12 cellular contexts compared by ENCODE assay signal in genomic region chr5:61052870-61053269, GRCh38.
A peak's percentile ranks its signal among the peaks of the same experiment; 100 is the strongest.
DNase-seq lines count a peak whose midpoint lies in the region; ATAC-seq and TF ChIP-seq lines count a peak whose summit lies in the region.
"Had no signal": no experiment of that assay in that cellular context is flagged by ENCODE, and none has a peak within 500 bp of the region (broad histone marks: within the 10 kb centered on the region; RNA-seq: fewer than 3 reads in every experiment).

No MANE protein-coding gene starts in this region.

- H2AFZ ChIP-seq in PC-3 (ENCODE audit: low read length) (no peak overlapping the region), trophoblast cell (ENCODE audit: insufficient read depth, low read length, poor library complexity) (no peak overlapping the region), GM23338 (no peak overlapping the region)

- no peak overlapping the region for H4K91ac ChIP-seq in trophoblast cell (ENCODE audit: low read depth, low read length)

- POLR2A ChIA-PET in PC-3 (lab: Charles Lee; ENCODE audit: unreplicated experiment): interaction anchor here (0.6 to 0.7 kb wide), 2 partner anchors 11 to 52 kb away, joined by 3 to 5 read pairs; no protein-coding TSS in a partner anchor

- no peak overlapping the region for H3K4ac ChIP-seq in trophoblast cell (ENCODE audit: low read depth, low read length)

- H3K79me1 ChIP-seq in trophoblast cell (ENCODE audit: low read length): no peaks in the 10 kb centered on the region

- H3K27ac ChIP-seq in PC-3 (ENCODE audit: low read length) (peak overlapping the region; percentile 54), trophoblast cell (ENCODE audit: low read depth, low read length) (no peak overlapping the region), GM23338 (ENCODE audit: low read depth) (no peak overlapping the region)
- H3K27ac ChIP-seq: tibial artery had no signal

- H3K27ac Mint-ChIP-seq in GM23338: no peak overlapping the region
- H3K27ac Mint-ChIP-seq: activated naive CD4-positive, alpha-beta T cell treated with anti-CD3 and anti-CD28 coated beads, Interleukin-2, amount 50 U/mL, for 24 hours; natural killer cell; WTC11 had no signal

- H3K4me2 ChIP-seq in PC-3 (ENCODE audit: low read length) (peak overlapping the region; percentile 45), trophoblast cell (ENCODE audit: low read length) (no peak overlapping the region), GM23338 (no peak overlapping the region)

- no peaks in the 10 kb centered on the region for H3K9me3 ChIP-seq in PC-3 (ENCODE audit: low read length)
- no peaks in the 10 kb centered on the region for H3K9me3 ChIP-seq in trophoblast cell (ENCODE audit: insufficient read depth, low read depth, low read length)
- H3K9me3 ChIP-seq: tibial artery had no signal

- no peak overlapping the region for H4K12ac ChIP-seq in trophoblast cell (ENCODE audit: low read depth, low read length)

- H3K9me3 Mint-ChIP-seq in GM23338: no peaks in the 10 kb centered on the region
- H3K9me3 Mint-ChIP-seq: activated naive CD4-positive, alpha-beta T cell treated with anti-CD3 and anti-CD28 coated beads, Interleukin-2, amount 50 U/mL, for 24 hours; natural killer cell; WTC11 had no signal

- peak; percentile 67 for ATAC-seq in PC-3
- no peak for ATAC-seq in GM23338
- ATAC-seq: natural killer cell, WTC11 had no signal

- no peak overlapping the region for H2AK5ac ChIP-seq in trophoblast cell (ENCODE audit: low read length)

- TF ChIP-seq CTCF in PC-3 (conservative IDR thresholded peaks at IDR 0.05; ENCODE audit: low read depth, low read length): no peak
- TF ChIP-seq CTCF in epithelial cell of proximal tubule (conservative IDR thresholded peaks at IDR 0.05; ENCODE audit: low read depth, low read length): no peak
- no peak for TF ChIP-seq CTCF in GM23338 (conservative IDR thresholded peaks at IDR 0.05; ENCODE audit: low read depth in 2 of 2)

- DNase-seq in GM04504 (ENCODE audit: low read depth): peak; percentile 70
- peak; percentile 92 for DNase-seq in PC-3
- DNase-seq in epithelial cell of proximal tubule (ENCODE audit: low read depth): peak; percentile 95
- DNase-seq in trophoblast cell: peak; percentile 9 to 31
- DNase-seq in NCI-H2081 treated with DMSO at 0.1 percent for 48 hours (lab: John Stamatoyannopoulos, UW): no peak
- no peak for DNase-seq in GM23338 (ENCODE audit: low spot score)
- no peak for DNase-seq in NCI-H2227 treated with DMSO at 0.1 percent for 48 hours (lab: John Stamatoyannopoulos, UW)
- DNase-seq: natural killer cell; stimulated activated CD4-positive, alpha-beta T cell treated with anti-CD3 and anti-CD28 coated beads, Interleukin-4, amount 100 ng/mL, for 4 hours; tibial artery had no signal

- H3K18ac ChIP-seq in trophoblast cell (ENCODE audit: low read length): no peak overlapping the region

- H4K8ac ChIP-seq in trophoblast cell (ENCODE audit: low read depth, low read length): no peak overlapping the region

- H3K36me3 ChIP-seq in PC-3 (ENCODE audit: low read depth, low read length): no peaks in the 10 kb centered on the region
- H3K36me3 ChIP-seq in trophoblast cell (ENCODE audit: control insufficient read depth in 1 of 2, insufficient read depth in 2 of 2, low read length in 2 of 2): no peaks in the 10 kb centered on the region
- H3K36me3 ChIP-seq in GM23338 (ENCODE audit: insufficient read depth): no peaks in the 10 kb centered on the region
- H3K36me3 ChIP-seq: tibial artery had no signal

- BruUV-seq in PC-3 (replicated peaks; lab: Mats Ljungman, UMichigan): no TSS peak

- H3K4me3 ChIP-seq in PC-3 (ENCODE audit: low read length) (no peak overlapping the region), epithelial cell of proximal tubule (ENCODE audit: low read depth, low read length) (no peak overlapping the region), trophoblast cell (ENCODE audit: low read depth, low read length) (no peak overlapping the region), GM23338 (no peak overlapping the region)
- H3K4me3 ChIP-seq: tibial artery had no signal

- H3K23ac ChIP-seq in trophoblast cell (ENCODE audit: low read length): no peak overlapping the region

- no CpG with 5 or more reads among the region's 2 CpGs for WGBS in trophoblast cell (ENCODE audit: extremely low coverage, insufficient coverage, insufficient read length)

- no peak overlapping the region for H3K4me3 Mint-ChIP-seq in GM23338
- H3K4me3 Mint-ChIP-seq: activated naive CD4-positive, alpha-beta T cell treated with anti-CD3 and anti-CD28 coated beads, Interleukin-2, amount 50 U/mL, for 24 hours; natural killer cell; WTC11 had no signal

- no peaks in the 10 kb centered on the region for H3F3A ChIP-seq in PC-3 (ENCODE audit: low read length, unreplicated experiment)
- H3F3A ChIP-seq in GM23338 (replicated peaks; ENCODE audit: low read depth): no peaks in the 10 kb centered on the region

- H3K9ac ChIP-seq in PC-3 (ENCODE audit: low read length): peak overlapping the region; percentile 7; the same call in 1 of the 2 replicates
- no peak overlapping the region for H3K9ac ChIP-seq in trophoblast cell (ENCODE audit: low read length)

- no peak overlapping the region for H3K14ac ChIP-seq in trophoblast cell (ENCODE audit: low read length)

- H2BK5ac ChIP-seq in trophoblast cell (ENCODE audit: low read depth, low read length, poor library complexity): no peak overlapping the region

- H2BK12ac ChIP-seq in trophoblast cell (ENCODE audit: low read length): no peak overlapping the region

- H2BK120ac ChIP-seq in trophoblast cell (ENCODE audit: insufficient read depth, low read length, poor library complexity): no peak overlapping the region

- H3K27me3 Mint-ChIP-seq in GM23338 (ENCODE audit: insufficient read depth, low read depth, poor library complexity): no peaks in the 10 kb centered on the region
- H3K27me3 Mint-ChIP-seq: activated naive CD4-positive, alpha-beta T cell treated with anti-CD3 and anti-CD28 coated beads, Interleukin-2, amount 50 U/mL, for 24 hours had no signal

- CTCF ChIA-PET in PC-3 (lab: Charles Lee): interaction anchor here (0.7 kb wide), 1 partner anchor 94 kb away, joined by 3 read pairs; no protein-coding TSS in a partner anchor

- peaks cover 24% of the 10 kb centered on the region for H3K4me1 Mint-ChIP-seq in GM23338
- H3K4me1 Mint-ChIP-seq: activated naive CD4-positive, alpha-beta T cell treated with anti-CD3 and anti-CD28 coated beads, Interleukin-2, amount 50 U/mL, for 24 hours; natural killer cell had no signal

- no peaks in the 10 kb centered on the region for H3K36me3 Mint-ChIP-seq in GM23338 (ENCODE audit: low read depth)
- H3K36me3 Mint-ChIP-seq: natural killer cell, WTC11 had no signal

- intact Hi-C loops in PC-3 (cut with micrococcal nuclease): loop anchor here (10.0 kb wide), 1 partner anchor 602 kb away; no protein-coding TSS in a partner anchor

- H4K20me1 ChIP-seq in PC-3 (ENCODE audit: low read length): no peaks in the 10 kb centered on the region
- H4K20me1 ChIP-seq in GM23338 (replicated peaks; ENCODE audit: insufficient read depth): no peaks in the 10 kb centered on the region

- H3K9me2 ChIP-seq in PC-3 (replicated peaks; ENCODE audit: low read length) (no peaks in the 10 kb centered on the region), GM23338 (ENCODE audit: insufficient read depth) (no peaks in the 10 kb centered on the region)

- H3K27me3 ChIP-seq in PC-3 (ENCODE audit: low read length): no peaks in the 10 kb centered on the region
- no peaks in the 10 kb centered on the region for H3K27me3 ChIP-seq in trophoblast cell (ENCODE audit: insufficient read depth, low read length)
- H3K27me3 ChIP-seq in GM23338 (ENCODE audit: insufficient read depth): no peaks in the 10 kb centered on the region
- H3K27me3 ChIP-seq: tibial artery had no signal

- peaks cover 47% of the 10 kb centered on the region for H3K4me1 ChIP-seq in PC-3 (ENCODE audit: insufficient read depth, low read length)
- no peaks in the 10 kb centered on the region for H3K4me1 ChIP-seq in trophoblast cell (ENCODE audit: control insufficient read depth in 1 of 2, insufficient read depth in 2 of 2, low read length in 2 of 2)
- peaks cover 25% of the 10 kb centered on the region for H3K4me1 ChIP-seq in GM23338 (ENCODE audit: insufficient read depth)

- H3K79me2 ChIP-seq in PC-3 (ENCODE audit: low read length): peaks cover 18% of the 10 kb centered on the region
- H3K79me2 ChIP-seq in trophoblast cell (ENCODE audit: control insufficient read depth, insufficient read depth, low read length, poor library complexity): no peaks in the 10 kb centered on the region
- H3K79me2 ChIP-seq in GM23338 (replicated peaks; ENCODE audit: insufficient read depth): no peaks in the 10 kb centered on the region

TF ChIP-seq in GM23338, 12 proteins besides CTCF, POLR2A, EP300 and RAD21 (continues in another document):
- TF ChIP-seq STAT1 (IDR thresholded peaks at IDR 0.05; ENCODE audit: unreplicated experiment) (no peak), NANOG (IDR thresholded peaks at IDR 0.05; ENCODE audit: borderline replicate concordance) (no peak), ZNF331 (CRISPR knock-in tag; IDR thresholded peaks at IDR 0.05; ENCODE audit: low read depth) (no peak), EZH2 (IDR thresholded peaks at IDR 0.05; ENCODE audit: low read depth, unreplicated experiment) (no peak), ZNF114 (CRISPR knock-in tag; IDR thresholded peaks at IDR 0.05) (no peak), POLR2AphosphoS5 (IDR thresholded peaks at IDR 0.05; ENCODE audit: low read depth) (no peak)

Comparison
In these comparisons a context has a peak if more than half of its experiments do, and no peak if none do; other contexts are left out.
1. DNase-seq: peak in GM04504 (single experiment), PC-3 (single experiment), epithelial cell of proximal tubule (single experiment) and trophoblast cell (2 of 2); none in NCI-H2081 treated with DMSO at 0.1 percent for 48 hours (single experiment), GM23338 (single experiment) and NCI-H2227 treated with DMSO at 0.1 percent for 48 hours (single experiment).